1 cellular context compared by ENCODE assay signal in genomic region chrX:113473418-113473817, GRCh38.
TF ChIP-seq lines count a peak whose summit lies in the region.

No MANE protein-coding gene starts in this region.

TF ChIP-seq in GM12878, 131 proteins besides CTCF, POLR2A, EP300 and RAD21 (continued from another document):
- TF ChIP-seq, protein P1, sequence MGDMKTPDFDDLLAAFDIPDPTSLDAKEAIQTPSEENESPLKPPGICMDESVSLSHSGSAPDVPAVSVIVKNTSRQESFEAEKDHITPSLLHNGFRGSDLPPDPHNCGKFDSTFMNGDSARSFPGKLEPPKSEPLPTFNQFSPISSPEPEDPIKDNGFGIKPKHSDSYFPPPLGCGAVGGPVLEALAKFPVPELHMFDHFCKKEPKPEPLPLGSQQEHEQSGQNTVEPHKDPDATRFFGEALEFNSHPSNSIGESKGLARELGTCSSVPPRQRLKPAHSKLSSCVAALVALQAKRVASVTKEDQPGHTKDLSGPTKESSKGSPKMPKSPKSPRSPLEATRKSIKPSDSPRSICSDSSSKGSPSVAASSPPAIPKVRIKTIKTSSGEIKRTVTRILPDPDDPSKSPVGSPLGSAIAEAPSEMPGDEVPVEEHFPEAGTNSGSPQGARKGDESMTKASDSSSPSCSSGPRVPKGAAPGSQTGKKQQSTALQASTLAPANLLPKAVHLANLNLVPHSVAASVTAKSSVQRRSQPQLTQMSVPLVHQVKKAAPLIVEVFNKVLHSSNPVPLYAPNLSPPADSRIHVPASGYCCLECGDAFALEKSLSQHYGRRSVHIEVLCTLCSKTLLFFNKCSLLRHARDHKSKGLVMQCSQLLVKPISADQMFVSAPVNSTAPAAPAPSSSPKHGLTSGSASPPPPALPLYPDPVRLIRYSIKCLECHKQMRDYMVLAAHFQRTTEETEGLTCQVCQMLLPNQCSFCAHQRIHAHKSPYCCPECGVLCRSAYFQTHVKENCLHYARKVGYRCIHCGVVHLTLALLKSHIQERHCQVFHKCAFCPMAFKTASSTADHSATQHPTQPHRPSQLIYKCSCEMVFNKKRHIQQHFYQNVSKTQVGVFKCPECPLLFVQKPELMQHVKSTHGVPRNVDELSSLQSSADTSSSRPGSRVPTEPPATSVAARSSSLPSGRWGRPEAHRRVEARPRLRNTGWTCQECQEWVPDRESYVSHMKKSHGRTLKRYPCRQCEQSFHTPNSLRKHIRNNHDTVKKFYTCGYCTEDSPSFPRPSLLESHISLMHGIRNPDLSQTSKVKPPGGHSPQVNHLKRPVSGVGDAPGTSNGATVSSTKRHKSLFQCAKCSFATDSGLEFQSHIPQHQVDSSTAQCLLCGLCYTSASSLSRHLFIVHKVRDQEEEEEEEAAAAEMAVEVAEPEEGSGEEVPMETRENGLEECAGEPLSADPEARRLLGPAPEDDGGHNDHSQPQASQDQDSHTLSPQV (IDR thresholded peaks at IDR 0.05), result no peak
- TF ChIP-seq RAD51 (IDR thresholded peaks at IDR 0.05) (no peak), YBX1 (IDR thresholded peaks at IDR 0.05) (no peak), STAT3 (IDR thresholded peaks at IDR 0.05; ENCODE audit: low read depth, low read length) (no peak), SPI1 (IDR thresholded peaks at IDR 0.05; ENCODE audit: borderline replicate concordance, insufficient read depth, low read depth, low read length) (no peak), SRF (IDR thresholded peaks at IDR 0.05; ENCODE audit: low read depth in 2 of 2, low read length in 2 of 2) (no peak), MTA3 (IDR thresholded peaks at IDR 0.05; ENCODE audit: borderline replicate concordance, low read length) (no peak), BMI1 (IDR thresholded peaks at IDR 0.05; ENCODE audit: borderline replicate concordance) (no peak)
- TF ChIP-seq, protein P2, sequence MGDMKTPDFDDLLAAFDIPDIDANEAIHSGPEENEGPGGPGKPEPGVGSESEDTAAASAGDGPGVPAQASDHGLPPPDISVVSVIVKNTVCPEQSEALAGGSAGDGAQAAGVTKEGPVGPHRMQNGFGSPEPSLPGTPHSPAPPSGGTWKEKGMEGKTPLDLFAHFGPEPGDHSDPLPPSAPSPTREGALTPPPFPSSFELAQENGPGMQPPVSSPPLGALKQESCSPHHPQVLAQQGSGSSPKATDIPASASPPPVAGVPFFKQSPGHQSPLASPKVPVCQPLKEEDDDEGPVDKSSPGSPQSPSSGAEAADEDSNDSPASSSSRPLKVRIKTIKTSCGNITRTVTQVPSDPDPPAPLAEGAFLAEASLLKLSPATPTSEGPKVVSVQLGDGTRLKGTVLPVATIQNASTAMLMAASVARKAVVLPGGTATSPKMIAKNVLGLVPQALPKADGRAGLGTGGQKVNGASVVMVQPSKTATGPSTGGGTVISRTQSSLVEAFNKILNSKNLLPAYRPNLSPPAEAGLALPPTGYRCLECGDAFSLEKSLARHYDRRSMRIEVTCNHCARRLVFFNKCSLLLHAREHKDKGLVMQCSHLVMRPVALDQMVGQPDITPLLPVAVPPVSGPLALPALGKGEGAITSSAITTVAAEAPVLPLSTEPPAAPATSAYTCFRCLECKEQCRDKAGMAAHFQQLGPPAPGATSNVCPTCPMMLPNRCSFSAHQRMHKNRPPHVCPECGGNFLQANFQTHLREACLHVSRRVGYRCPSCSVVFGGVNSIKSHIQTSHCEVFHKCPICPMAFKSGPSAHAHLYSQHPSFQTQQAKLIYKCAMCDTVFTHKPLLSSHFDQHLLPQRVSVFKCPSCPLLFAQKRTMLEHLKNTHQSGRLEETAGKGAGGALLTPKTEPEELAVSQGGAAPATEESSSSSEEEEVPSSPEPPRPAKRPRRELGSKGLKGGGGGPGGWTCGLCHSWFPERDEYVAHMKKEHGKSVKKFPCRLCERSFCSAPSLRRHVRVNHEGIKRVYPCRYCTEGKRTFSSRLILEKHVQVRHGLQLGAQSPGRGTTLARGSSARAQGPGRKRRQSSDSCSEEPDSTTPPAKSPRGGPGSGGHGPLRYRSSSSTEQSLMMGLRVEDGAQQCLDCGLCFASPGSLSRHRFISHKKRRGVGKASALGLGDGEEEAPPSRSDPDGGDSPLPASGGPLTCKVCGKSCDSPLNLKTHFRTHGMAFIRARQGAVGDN (IDR thresholded peaks at IDR 0.05), result no peak
